In genomic region chr13:111514646-111515617, GRCh38 we compare ENCODE assay signal across 1 cellular context.
TF ChIP-seq lines count a peak whose summit lies in the region.

No MANE protein-coding gene starts in this region.

TF ChIP-seq in H1, 55 proteins besides CTCF, POLR2A, EP300 and RAD21:
- TF ChIP-seq CHD1 (IDR thresholded peaks at IDR 0.05; ENCODE audit: low read depth, low read length) = no peak
- TF ChIP-seq KDM4A (IDR thresholded peaks at IDR 0.05; ENCODE audit: low read depth, low read length, severe bottlenecking) = no peak
- TF ChIP-seq POU5F1 (IDR thresholded peaks at IDR 0.05; ENCODE audit: low read depth, low read length) = no peak
- no peak for TF ChIP-seq RXRA (IDR thresholded peaks at IDR 0.05; ENCODE audit: insufficient read depth, low read depth, low read length)
- no peak for TF ChIP-seq TBP (IDR thresholded peaks at IDR 0.05; ENCODE audit: low read depth, low read length)
TF ChIP-seq in H1: peak in this region for 0.
